13 cellular contexts compared by ENCODE assay signal in the genomic region with DNA sequence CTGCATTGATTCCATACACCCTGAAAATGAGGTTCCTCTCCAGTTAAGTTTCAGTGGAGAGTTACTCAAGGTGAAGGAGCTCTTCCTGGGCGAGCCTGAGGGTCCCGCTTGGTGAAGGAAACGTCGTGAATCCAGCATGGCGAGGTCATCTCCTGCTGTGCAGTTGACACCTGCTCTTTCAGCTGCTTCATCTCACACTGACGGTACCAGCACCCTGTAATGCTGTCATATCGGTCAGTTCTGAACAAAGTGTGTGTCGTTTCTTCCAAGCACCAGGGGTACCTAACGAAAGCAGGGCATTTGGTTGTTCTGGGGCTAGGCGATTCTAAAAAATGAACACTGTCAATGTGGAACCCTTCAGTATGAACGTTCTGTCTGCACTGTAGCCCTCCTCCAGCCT. TPM values are rescaled to one million over a fixed set of nuclear protein-coding genes. Genes with fewer than 3 reads are reported as not detected.
DNase-seq lines count a peak whose midpoint lies in the region; ATAC-seq and TF ChIP-seq lines count a peak whose summit lies in the region.
"Had no signal": no experiment of that assay in that cellular context is flagged by ENCODE, and none has a peak within 500 bp of the region (broad histone marks: within the 10 kb centered on the region; RNA-seq: fewer than 3 reads in every experiment).

No MANE protein-coding gene starts in this region.

- H3K9me3 ChIP-seq in AG04450 (ENCODE audit: control insufficient read depth, insufficient read depth, low read length) = no peaks in the 10 kb centered on the region
- H3K9me3 ChIP-seq: ascending aorta, BE2C had no signal

- DNase-seq in activated CD4-positive, alpha-beta T cell treated with anti-CD3 and anti-CD28 coated beads for 48 hours = peak; percentile 47
- DNase-seq in activated CD4-positive, alpha-beta T cell treated with anti-CD3 and anti-CD28 coated beads, Interleukin-2, amount 50 U/mL, for 1 hour = no peak
- DNase-seq in AG04450 (ENCODE audit: low read depth, low spot score) (no peak), islet precursor cell (no peak), HuH-7.5 (ENCODE audit: low spot score) (no peak)
- peak; percentile 16 to 19 for DNase-seq in activated T-cell treated with anti-CD3 and anti-CD28 coated beads, Interleukin-2, amount 50 U/mL, for 72 hours
- DNase-seq: activated naive CD4-positive, alpha-beta T cell treated with anti-CD3 and anti-CD28 coated beads, Interleukin-2, amount 10 ng/mL, durations not matched to agents 7 days and 5 days; DMS79 treated with DMSO at 0.1 percent for 48 hours; NCI-H748 treated with DMSO at 0.1 percent for 48 hours had no signal

- no peaks in the 10 kb centered on the region for H3K9me3 Mint-ChIP-seq in activated T-cell treated with anti-CD3 and anti-CD28 coated beads, Interleukin-2, amount 50 U/mL, for 72 hours
- no peaks in the 10 kb centered on the region for H3K9me3 Mint-ChIP-seq in nephron
- H3K9me3 Mint-ChIP-seq: activated naive CD4-positive, alpha-beta T cell treated with anti-CD3 and anti-CD28 coated beads, Interleukin-2, amount 10 ng/mL, durations not matched to agents 7 days and 5 days had no signal

- H3K27me3 Mint-ChIP-seq in activated T-cell treated with anti-CD3 and anti-CD28 coated beads, Interleukin-2, amount 50 U/mL, for 72 hours (ENCODE audit: low read depth) = peaks cover 11% of the 10 kb centered on the region
- peaks cover 5% of the 10 kb centered on the region for H3K27me3 Mint-ChIP-seq in nephron (ENCODE audit: low read depth)

- H3K36me3 Mint-ChIP-seq in activated T-cell treated with anti-CD3 and anti-CD28 coated beads, Interleukin-2, amount 50 U/mL, for 72 hours (ENCODE audit: insufficient read depth in 2 of 2) = no peaks in the 10 kb centered on the region
- peaks cover 84% of the 10 kb centered on the region for H3K36me3 Mint-ChIP-seq in nephron (ENCODE audit: low read depth)
- H3K36me3 Mint-ChIP-seq: activated naive CD4-positive, alpha-beta T cell treated with anti-CD3 and anti-CD28 coated beads, Interleukin-2, amount 10 ng/mL, durations not matched to agents 7 days and 5 days had no signal

- H3K27ac Mint-ChIP-seq in activated T-cell treated with anti-CD3 and anti-CD28 coated beads, Interleukin-2, amount 50 U/mL, for 72 hours = peak overlapping the region; percentile 89
- peak overlapping the region in 2 of 3 experiments; percentile 13 to 42 for H3K27ac Mint-ChIP-seq in nephron
- H3K27ac Mint-ChIP-seq: activated naive CD4-positive, alpha-beta T cell treated with anti-CD3 and anti-CD28 coated beads, Interleukin-2, amount 10 ng/mL, durations not matched to agents 7 days and 5 days had no signal

- peak overlapping the region; percentile 79 for H3K27ac ChIP-seq in AG04450 (ENCODE audit: low read depth, low read length)
- H3K27ac ChIP-seq: ascending aorta had no signal

- no peak overlapping the region for H3K4me3 ChIP-seq in AG04450 (ENCODE audit: low read depth, low read length)
- H3K4me3 ChIP-seq: ascending aorta had no signal

- peaks cover 27% of the 10 kb centered on the region for H3K4me1 Mint-ChIP-seq in activated T-cell treated with anti-CD3 and anti-CD28 coated beads, Interleukin-2, amount 50 U/mL, for 72 hours (ENCODE audit: low read depth)
- H3K4me1 Mint-ChIP-seq in nephron = peaks cover 17% of the 10 kb centered on the region
- H3K4me1 Mint-ChIP-seq: activated naive CD4-positive, alpha-beta T cell treated with anti-CD3 and anti-CD28 coated beads, Interleukin-2, amount 10 ng/mL, durations not matched to agents 7 days and 5 days had no signal

- POLR2A ChIA-PET in AG04450 (lab: Yijun Ruan, JAX) = interaction anchor here (0.9 to 1.2 kb wide), 5 partner anchors 11 to 228 kb away, joined by 3 to 5 read pairs (median 4); no protein-coding TSS in a partner anchor

- TF ChIP-seq CTCF in AG04450 (IDR thresholded peaks at IDR 0.05; ENCODE audit: low read depth, low read length) = no peak
- no peak for TF ChIP-seq CTCF in nephron (IDR thresholded peaks at IDR 0.05; ENCODE audit: unreplicated experiment in 3 of 3)

- ATAC-seq in activated T-cell treated with anti-CD3 and anti-CD28 coated beads, Interleukin-2, amount 50 U/mL, for 72 hours (replicated peaks in 1 of 2) = peak; percentile 60 to 69
- no peak for ATAC-seq in GM21526 (IDR thresholded peaks at IDR 0.05; ENCODE audit: low FRiP score, unreplicated experiment)

- no peaks in the 10 kb centered on the region for H3K27me3 ChIP-seq in AG04450 (ENCODE audit: control insufficient read depth, insufficient read depth, low read length)
- H3K27me3 ChIP-seq: ascending aorta, BE2C had no signal

- CTCF ChIA-PET in AG04450 (lab: Charles Lee) = interaction anchor here (0.6 to 2.8 kb wide), 35 partner anchors 8 to 498 kb away, joined by 3 to 64 read pairs (median 4); a partner anchor contains a TSS

- peak overlapping the region; percentile 58 to 80 for H3K4me3 Mint-ChIP-seq in activated T-cell treated with anti-CD3 and anti-CD28 coated beads, Interleukin-2, amount 50 U/mL, for 72 hours
- H3K4me3 Mint-ChIP-seq in nephron = no peak overlapping the region
- H3K4me3 Mint-ChIP-seq: activated naive CD4-positive, alpha-beta T cell treated with anti-CD3 and anti-CD28 coated beads, Interleukin-2, amount 10 ng/mL, durations not matched to agents 7 days and 5 days had no signal

RNA-seq across cellular contexts. Expression of a gene that starts 52.6 kb away (rescaled TPM):
- polyA plus RNA-seq in AG04450 (2011; rRNA removed) = 167 and 212 TPM in 2 replicates
- 37.6 and 38.3 TPM in 2 replicates for polyA minus RNA-seq in AG04450 (2011; rRNA and poly(A)+ RNA removed)
- total RNA-seq in activated T-cell treated with anti-CD3 and anti-CD28 coated beads, Interleukin-2, amount 50 U/mL, for 72 hours = 100 to 1,000 TPM in 1 of 2 donors, 10 to 100 TPM in 1; 79.5 to 132 TPM

RNA-seq across cellular contexts. Expression of a gene that starts 52.7 kb away (rescaled TPM):
- polyA plus RNA-seq in AG04450 (2011; rRNA removed) = 40.2 and 48.6 TPM in 2 replicates
- polyA minus RNA-seq in AG04450 (2011; rRNA and poly(A)+ RNA removed) = 31.8 and 45.7 TPM in 2 replicates
- 10 to 100 TPM; 62.3 to 75.0 TPM for total RNA-seq in activated T-cell treated with anti-CD3 and anti-CD28 coated beads, Interleukin-2, amount 50 U/mL, for 72 hours

Comparison
In these comparisons a context has a peak if more than half of its experiments do, and no peak if none do; other contexts are left out.
1. DNase-seq: peak in activated CD4-positive, alpha-beta T cell treated with anti-CD3 and anti-CD28 coated beads for 48 hours (single experiment) and activated T-cell treated with anti-CD3 and anti-CD28 coated beads, Interleukin-2, amount 50 U/mL, for 72 hours (2 of 2); none in activated CD4-positive, alpha-beta T cell treated with anti-CD3 and anti-CD28 coated beads, Interleukin-2, amount 50 U/mL, for 1 hour (single experiment), AG04450 (single experiment), islet precursor cell (single experiment) and HuH-7.5 (single experiment).
2. H3K4me3 Mint-ChIP-seq: peak in activated T-cell treated with anti-CD3 and anti-CD28 coated beads, Interleukin-2, amount 50 U/mL, for 72 hours (2 of 2); none in nephron (0 of 3).